ENCODE assay signal across 13 cellular contexts in the genomic region with DNA sequence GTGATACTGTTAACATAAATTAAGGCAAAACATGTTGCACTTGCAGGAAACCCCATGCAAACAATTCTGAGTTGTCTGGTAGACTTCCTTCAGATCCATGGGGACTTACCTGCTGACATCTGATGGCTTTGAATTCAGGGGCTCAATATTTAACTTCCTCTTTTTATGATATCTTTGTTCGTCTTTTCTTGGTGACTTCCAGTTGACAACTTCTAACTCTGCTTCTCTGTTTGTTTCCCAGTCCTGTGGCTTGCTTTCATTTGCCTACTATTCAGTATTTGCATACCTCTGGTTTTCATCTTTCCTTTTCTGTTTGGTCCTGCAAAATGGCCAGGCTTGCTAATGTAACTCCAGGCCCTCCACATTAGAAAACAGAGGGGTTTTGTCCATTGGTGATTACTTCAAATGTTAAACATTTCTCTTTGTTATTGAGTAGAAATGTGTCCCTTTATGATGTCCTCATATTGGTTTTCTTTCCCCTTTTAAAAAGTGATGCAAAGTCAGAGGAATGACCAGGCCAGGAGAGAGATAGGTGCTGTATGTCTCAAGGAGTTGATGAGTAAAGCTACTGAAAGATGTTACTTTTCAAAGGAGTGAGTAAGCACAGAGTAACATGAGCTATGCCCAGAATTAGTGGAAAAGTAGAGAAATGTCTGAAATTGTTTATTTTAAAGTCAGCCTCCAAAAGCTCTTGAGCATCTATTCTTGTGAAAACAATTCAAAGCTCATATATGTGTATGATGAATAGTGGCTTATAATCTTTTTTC.
A peak's percentile ranks its signal among the peaks of the same experiment; 100 is the strongest.
DNase-seq lines count a peak whose midpoint lies in the region; ATAC-seq and TF ChIP-seq lines count a peak whose summit lies in the region.
"Had no signal": no experiment of that assay in that cellular context is flagged by ENCODE, and none has a peak within 500 bp of the region (broad histone marks: within the 10 kb centered on the region; RNA-seq: fewer than 3 reads in every experiment).

No MANE protein-coding gene starts in this region.

- TF ChIP-seq POLR2A in NB4 (IDR thresholded peaks at IDR 0.05; ENCODE audit: extremely low read depth, insufficient read length), result no peak

- no peak overlapping the region for H3K4me3 Mint-ChIP-seq in stimulated activated naive CD8-positive, alpha-beta T cell treated with anti-CD3 and anti-CD28 coated beads, Interleukin-15, Interleukin-2, amounts not matched to agents 100 ng/mL and 50 ng/mL, for 24 hours
- H3K4me3 Mint-ChIP-seq in stimulated activated naive CD8-positive, alpha-beta T cell treated with anti-CD3 and anti-CD28 coated beads, Interleukin-15, amount 100 ng/mL, for 72 hours, result no peak overlapping the region

- no peak for ATAC-seq in stimulated activated naive CD8-positive, alpha-beta T cell treated with anti-CD3 and anti-CD28 coated beads, Interleukin-15, amount 100 ng/mL, for 72 hours
- ATAC-seq in GM21723 (IDR thresholded peaks at IDR 0.05; ENCODE audit: unreplicated experiment), result no peak
- ATAC-seq: heart left ventricle had no signal

- no peaks in the 10 kb centered on the region for H3K9me3 Mint-ChIP-seq in stimulated activated naive CD8-positive, alpha-beta T cell treated with anti-CD3 and anti-CD28 coated beads, Interleukin-15, Interleukin-2, amounts not matched to agents 100 ng/mL and 50 ng/mL, for 24 hours
- no peaks in the 10 kb centered on the region for H3K9me3 Mint-ChIP-seq in stimulated activated naive CD8-positive, alpha-beta T cell treated with anti-CD3 and anti-CD28 coated beads, Interleukin-15, amount 100 ng/mL, for 72 hours

- no peak for DNase-seq in stimulated activated naive CD8-positive, alpha-beta T cell treated with anti-CD3 and anti-CD28 coated beads, Interleukin-15, amount 100 ng/mL, for 72 hours
- peak; percentile 4 for DNase-seq in NB4 (ENCODE audit: low read depth)
- DNase-seq in epithelial cell of esophagus (ENCODE audit: low read depth), result peak; percentile 34
- no peak for DNase-seq in NCI-H226
- no peak for DNase-seq in SW480 (ENCODE audit: low spot score)
- no peak for DNase-seq in effector CD4-positive, alpha-beta T cell
- DNase-seq: activated CD8-positive, alpha-beta memory T cell treated with anti-CD3 and anti-CD28 coated beads, Interleukin-2, amount 50 U/mL, for 4 hours; heart left ventricle; stimulated activated CD4-positive, alpha-beta T cell treated with anti-CD3 and anti-CD28 coated beads, Interleukin-12 subunit alpha, Interleukin-12 subunit beta, amount 100 ng/mL, for 4 hours; stimulated activated naive CD4-positive, alpha-beta T cell; SW 1271 had no signal

- TF ChIP-seq CTCF in NB4 (IDR thresholded peaks at IDR 0.05; ENCODE audit: low read depth, low read length) (no peak), epithelial cell of esophagus (IDR thresholded peaks at IDR 0.05; ENCODE audit: insufficient read depth, low read depth, low read length, missing control alignments) (no peak)

- H3K4me3 ChIP-seq in NB4 (ENCODE audit: low read depth, low read length) (no peak overlapping the region), epithelial cell of esophagus (ENCODE audit: low read length) (no peak overlapping the region)
- H3K4me3 ChIP-seq: heart left ventricle had no signal

- H3K27ac Mint-ChIP-seq in stimulated activated naive CD8-positive, alpha-beta T cell treated with anti-CD3 and anti-CD28 coated beads, Interleukin-15, Interleukin-2, amounts not matched to agents 100 ng/mL and 50 ng/mL, for 24 hours, result peak overlapping the region; percentile 23
- H3K27ac Mint-ChIP-seq in stimulated activated naive CD8-positive, alpha-beta T cell treated with anti-CD3 and anti-CD28 coated beads, Interleukin-15, amount 100 ng/mL, for 72 hours, result no peak overlapping the region

- no peaks in the 10 kb centered on the region for H3K27me3 Mint-ChIP-seq in stimulated activated naive CD8-positive, alpha-beta T cell treated with anti-CD3 and anti-CD28 coated beads, Interleukin-15, Interleukin-2, amounts not matched to agents 100 ng/mL and 50 ng/mL, for 24 hours
- no peaks in the 10 kb centered on the region for H3K27me3 Mint-ChIP-seq in stimulated activated naive CD8-positive, alpha-beta T cell treated with anti-CD3 and anti-CD28 coated beads, Interleukin-15, amount 100 ng/mL, for 72 hours

- H3K36me3 Mint-ChIP-seq in stimulated activated naive CD8-positive, alpha-beta T cell treated with anti-CD3 and anti-CD28 coated beads, Interleukin-15, Interleukin-2, amounts not matched to agents 100 ng/mL and 50 ng/mL, for 24 hours (ENCODE audit: low read depth), result peaks cover 35% of the 10 kb centered on the region

- H3K4me1 Mint-ChIP-seq in stimulated activated naive CD8-positive, alpha-beta T cell treated with anti-CD3 and anti-CD28 coated beads, Interleukin-15, Interleukin-2, amounts not matched to agents 100 ng/mL and 50 ng/mL, for 24 hours (ENCODE audit: low read depth), result peaks cover 7% of the 10 kb centered on the region
- H3K4me1 Mint-ChIP-seq in stimulated activated naive CD8-positive, alpha-beta T cell treated with anti-CD3 and anti-CD28 coated beads, Interleukin-15, amount 100 ng/mL, for 72 hours, result peaks cover 5% of the 10 kb centered on the region

Comparison
In these comparisons a context has a peak if more than half of its experiments do, and no peak if none do; other contexts are left out.
1. DNase-seq: peak in NB4 (single experiment) and epithelial cell of esophagus (single experiment); none in stimulated activated naive CD8-positive, alpha-beta T cell treated with anti-CD3 and anti-CD28 coated beads, Interleukin-15, amount 100 ng/mL, for 72 hours (0 of 2), NCI-H226 (single experiment), SW480 (single experiment) and effector CD4-positive, alpha-beta T cell (single experiment).